Comparison of ENCODE assay signal across 25 cellular contexts in the genomic region with DNA sequence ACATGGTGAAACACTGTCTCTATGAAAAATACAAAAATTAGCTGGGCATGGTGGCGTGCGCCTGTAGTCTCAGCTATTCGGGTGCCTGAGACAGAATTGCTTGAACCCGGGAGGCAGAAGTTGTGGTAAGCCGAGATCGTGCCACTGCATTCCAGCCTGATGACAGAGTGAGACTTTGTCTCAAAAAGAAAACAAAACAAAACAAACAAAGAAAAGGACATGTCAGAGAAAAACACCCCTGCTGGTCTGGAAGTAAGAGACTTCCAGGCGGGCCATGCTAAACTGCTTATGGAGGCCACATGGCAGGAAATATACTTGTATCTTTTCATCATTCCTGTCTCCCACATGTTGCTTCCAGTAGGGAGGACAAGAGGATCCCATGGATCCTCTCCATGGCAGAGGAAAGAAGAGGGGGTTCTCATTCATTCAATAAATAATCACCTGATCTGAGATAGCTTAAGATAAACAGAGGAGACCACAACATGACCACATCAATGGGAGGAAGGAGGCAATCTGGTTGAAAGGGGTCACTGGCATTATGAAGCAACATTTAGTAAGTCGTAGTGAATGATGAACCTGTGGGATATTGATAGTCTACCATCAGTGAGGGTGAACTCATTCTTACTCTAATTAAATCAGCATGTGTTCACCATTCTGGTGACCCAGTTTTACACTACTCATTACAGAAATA.
"Had no signal": no experiment of that assay in that cellular context is flagged by ENCODE, and none has a peak within 500 bp of the region (broad histone marks: within the 10 kb centered on the region; RNA-seq: fewer than 3 reads in every experiment).

No MANE protein-coding gene starts in this region.

- H3K27me3 Mint-ChIP-seq: activated CD4-positive, alpha-beta memory T cell treated with anti-CD3 and anti-CD28 coated beads, Interleukin-2, amount 10 ng/mL, durations not matched to agents 7 days and 5 days; activated CD4-positive, alpha-beta T cell treated with anti-CD3 and anti-CD28 coated beads, Interleukin-2, amount 10 ng/mL, durations not matched to agents 24 days and 14 days; activated naive CD8-positive, alpha-beta T cell treated with anti-CD3 and anti-CD28 coated beads, Interleukin-2, amount 10 ng/mL, durations not matched to agents 7 days and 5 days; natural killer cell treated with Interleukin-12 subunit alpha and Interleukin-12 subunit beta and Interleukin-15 and Interleukin-18, amount 100 ng/mL, for 72 hours; stimulated activated naive CD8-positive, alpha-beta T cell treated with anti-CD3 and anti-CD28 coated beads, Interleukin-15, amount 100 ng/mL, for 72 hours had no signal

- H3K27ac ChIP-seq: coronary artery, epithelial cell of prostate, gastroesophageal sphincter, left ventricle myocardium inferior, neutrophil, pancreas, psoas muscle, right atrium auricular region, tibial nerve, uterus, VCaP had no signal

- H3K4me1 Mint-ChIP-seq: activated CD4-positive, alpha-beta memory T cell treated with anti-CD3 and anti-CD28 coated beads, Interleukin-2, amount 10 ng/mL, durations not matched to agents 7 days and 5 days; activated CD4-positive, alpha-beta T cell treated with anti-CD3 and anti-CD28 coated beads, Interleukin-2, amount 10 ng/mL, durations not matched to agents 24 days and 14 days; activated naive CD8-positive, alpha-beta T cell treated with anti-CD3 and anti-CD28 coated beads, Interleukin-2, amount 10 ng/mL, durations not matched to agents 7 days and 5 days; stimulated activated naive CD8-positive, alpha-beta T cell treated with anti-CD3 and anti-CD28 coated beads, Interleukin-15, amount 100 ng/mL, for 72 hours had no signal

- H3K27me3 ChIP-seq: gastroesophageal sphincter, neutrophil, pancreas, right atrium auricular region, tibial nerve, uterus had no signal

- DNase-seq: activated CD4-positive, alpha-beta memory T cell treated with anti-CD3 and anti-CD28 coated beads, Interleukin-2, amount 10 ng/mL, durations not matched to agents 7 days and 5 days; activated CD4-positive, alpha-beta T cell treated with anti-CD3 and anti-CD28 coated beads, Interleukin-2, amount 10 ng/mL, durations not matched to agents 24 days and 14 days; activated effector memory CD4-positive, alpha-beta T cell treated with Interleukin-2 at 50 U/mL for 16 hours; activated naive CD4-positive, alpha-beta T cell treated with anti-CD3 and anti-CD28 coated beads for 36 hours; activated naive CD8-positive, alpha-beta T cell treated with anti-CD3 and anti-CD28 coated beads, Interleukin-2, amount 10 ng/mL, durations not matched to agents 7 days and 5 days; activated T-cell treated with anti-CD3 and anti-CD28 coated beads, Interleukin-2, amount 50 U/mL, for 72 hours; amniotic stem cell; cerebellar nuclear complex; head of caudate nucleus; hypothalamus; left ventricle myocardium inferior; pancreas; psoas muscle; stimulated activated CD4-positive, alpha-beta T cell treated with anti-CD3 and anti-CD28 coated beads, Interleukin-12 subunit alpha, Interleukin-12 subunit beta, amount 100 ng/mL, for 4 hours; stimulated activated naive CD8-positive, alpha-beta T cell treated with anti-CD3 and anti-CD28 coated beads, Interleukin-15, amount 100 ng/mL, for 72 hours; uterus had no signal

- H3K36me3 ChIP-seq: gastroesophageal sphincter, left ventricle myocardium inferior, neutrophil, pancreas, right atrium auricular region, tibial nerve, uterus had no signal

- H3K27ac Mint-ChIP-seq: activated CD4-positive, alpha-beta memory T cell treated with anti-CD3 and anti-CD28 coated beads, Interleukin-2, amount 10 ng/mL, durations not matched to agents 7 days and 5 days; activated CD4-positive, alpha-beta T cell treated with anti-CD3 and anti-CD28 coated beads, Interleukin-2, amount 10 ng/mL, durations not matched to agents 24 days and 14 days; activated naive CD4-positive, alpha-beta T cell treated with anti-CD3 and anti-CD28 coated beads for 36 hours; activated naive CD8-positive, alpha-beta T cell treated with anti-CD3 and anti-CD28 coated beads, Interleukin-2, amount 10 ng/mL, durations not matched to agents 7 days and 5 days; activated T-cell treated with anti-CD3 and anti-CD28 coated beads, Interleukin-2, amount 50 U/mL, for 72 hours; natural killer cell treated with Interleukin-12 subunit alpha and Interleukin-12 subunit beta and Interleukin-15 and Interleukin-18, amount 100 ng/mL, for 72 hours; stimulated activated naive CD8-positive, alpha-beta T cell treated with anti-CD3 and anti-CD28 coated beads, Interleukin-15, amount 100 ng/mL, for 72 hours had no signal

- H3K4me1 ChIP-seq: gastroesophageal sphincter, left ventricle myocardium inferior, pancreas, psoas muscle, right atrium auricular region, tibial nerve, uterus had no signal

- H3K4me3 Mint-ChIP-seq: activated CD4-positive, alpha-beta memory T cell treated with anti-CD3 and anti-CD28 coated beads, Interleukin-2, amount 10 ng/mL, durations not matched to agents 7 days and 5 days; activated CD4-positive, alpha-beta T cell treated with anti-CD3 and anti-CD28 coated beads, Interleukin-2, amount 10 ng/mL, durations not matched to agents 24 days and 14 days; activated naive CD4-positive, alpha-beta T cell treated with anti-CD3 and anti-CD28 coated beads for 36 hours; activated naive CD8-positive, alpha-beta T cell treated with anti-CD3 and anti-CD28 coated beads, Interleukin-2, amount 10 ng/mL, durations not matched to agents 7 days and 5 days; activated T-cell treated with anti-CD3 and anti-CD28 coated beads, Interleukin-2, amount 50 U/mL, for 72 hours; natural killer cell treated with Interleukin-12 subunit alpha and Interleukin-12 subunit beta and Interleukin-15 and Interleukin-18, amount 100 ng/mL, for 72 hours; stimulated activated naive CD8-positive, alpha-beta T cell treated with anti-CD3 and anti-CD28 coated beads, Interleukin-15, amount 100 ng/mL, for 72 hours had no signal

- H3K9me3 ChIP-seq: neutrophil, pancreas, psoas muscle, right atrium auricular region had no signal

- H3K36me3 Mint-ChIP-seq: activated naive CD8-positive, alpha-beta T cell treated with anti-CD3 and anti-CD28 coated beads, Interleukin-2, amount 10 ng/mL, durations not matched to agents 7 days and 5 days had no signal

- ATAC-seq: activated CD4-positive, CD25-positive, alpha-beta regulatory T cell treated with anti-CD3 and anti-CD28 coated beads, Interleukin-2, amount 50 U/mL, for 24 hours; activated T-cell treated with anti-CD3 and anti-CD28 coated beads, Interleukin-2, amount 50 U/mL, for 72 hours; gastroesophageal sphincter; natural killer cell treated with Interleukin-12 subunit alpha and Interleukin-12 subunit beta and Interleukin-15 and Interleukin-18, amount 100 ng/mL, for 72 hours; pancreas; psoas muscle; stimulated activated naive CD8-positive, alpha-beta T cell treated with anti-CD3 and anti-CD28 coated beads, Interleukin-15, amount 100 ng/mL, for 72 hours had no signal

- H3K4me3 ChIP-seq: coronary artery, gastroesophageal sphincter, left ventricle myocardium inferior, pancreas, psoas muscle, right atrium auricular region, tibial nerve, uterus had no signal
